ENCODE assay signal across 12 cellular contexts in the genomic region with DNA sequence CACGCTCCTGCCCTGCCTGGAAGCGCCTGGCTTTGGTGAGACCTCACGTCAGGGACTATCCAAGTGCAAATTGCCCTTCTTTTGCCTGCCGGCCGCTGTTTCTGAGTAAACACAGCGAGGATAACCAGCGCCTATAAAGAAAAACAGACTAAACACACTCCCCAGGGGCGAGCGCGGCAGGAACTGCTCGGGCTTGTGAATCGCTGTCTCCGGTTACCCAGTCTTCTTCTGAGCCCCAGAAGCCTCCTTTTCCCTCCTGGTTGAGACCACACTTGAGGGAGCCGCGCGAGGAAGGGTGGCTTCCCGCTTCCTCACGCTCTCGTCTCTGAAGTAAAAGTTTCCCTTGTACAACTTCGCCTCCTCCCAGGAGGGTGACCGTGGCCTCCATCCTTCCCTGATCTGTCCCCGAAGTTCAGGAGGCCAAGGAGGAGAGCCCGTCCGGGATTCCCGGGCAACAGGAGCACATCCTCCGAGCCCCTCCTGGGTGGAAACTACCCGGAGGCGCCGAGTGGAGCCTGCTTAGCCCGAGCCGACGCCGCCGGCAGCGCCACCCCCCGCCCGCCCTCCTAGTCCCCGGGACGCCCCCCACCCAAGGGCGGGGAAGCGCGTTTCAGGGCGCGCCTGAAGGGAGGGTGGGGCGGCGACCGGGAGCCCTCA. TPM values are rescaled to one million over a fixed set of nuclear protein-coding genes. Genes with fewer than 3 reads are reported as not detected.
DNase-seq lines count a peak whose midpoint lies in the region; ATAC-seq and TF ChIP-seq lines count a peak whose summit lies in the region.
"Had no signal": no experiment of that assay in that cellular context is flagged by ENCODE, and none has a peak within 500 bp of the region (broad histone marks: within the 10 kb centered on the region; RNA-seq: fewer than 3 reads in every experiment).

No MANE protein-coding gene starts in this region.

- TF ChIP-seq CTCF in left ventricle myocardium inferior (IDR thresholded peaks at IDR 0.05; ENCODE audit: borderline replicate concordance), result no peak
- TF ChIP-seq CTCF in RWPE1 (conservative IDR thresholded peaks at IDR 0.05; ENCODE audit: low read depth), result no peak

- DNase-seq in G401 (ENCODE audit: low spot score) (peak; percentile 68), NCI-H748 (lab: John Stamatoyannopoulos, UW; ENCODE audit: unreplicated experiment) (peak; percentile 86), left ventricle myocardium inferior (no peak), posterior cingulate gyrus (peak in 8 of 10 donors; percentile 10 to 89 (median 32)), RWPE1 (ENCODE audit: low spot score) (no peak), COR-L47 (lab: John Stamatoyannopoulos, UW) (no peak)
- DNase-seq: activated effector memory CD4-positive, alpha-beta T cell treated with Interleukin-2 at 50 U/mL for 16 hours; effector memory CD4-positive, alpha-beta T cell; Peyer's patch had no signal

- H3K36me3 ChIP-seq in left ventricle myocardium inferior, result no peaks in the 10 kb centered on the region
- H3K36me3 ChIP-seq: Peyer's patch had no signal

- H3K9me3 ChIP-seq in left ventricle myocardium inferior (replicated peaks), result no peaks in the 10 kb centered on the region
- H3K9me3 ChIP-seq: Peyer's patch had no signal

- peaks cover 12% of the 10 kb centered on the region for H3K4me1 ChIP-seq in left ventricle myocardium inferior

- CTCF ChIA-PET in RWPE1 (lab: Yijun Ruan, JAX), result no interaction called here

- no peak overlapping the region for H3K27ac ChIP-seq in left ventricle myocardium inferior (replicated peaks)
- no peak overlapping the region for H3K27ac ChIP-seq in RWPE1
- H3K27ac ChIP-seq: Peyer's patch had no signal

- peaks cover 92% of the 10 kb centered on the region for H3K27me3 ChIP-seq in left ventricle myocardium inferior (ENCODE audit: low read depth)

- ATAC-seq in GM21737 (IDR thresholded peaks at IDR 0.05; ENCODE audit: unreplicated experiment), result no peak
- ATAC-seq in HG03354 (IDR thresholded peaks at IDR 0.05; ENCODE audit: poor library complexity, severe bottlenecking, unreplicated experiment), result no peak

- intact Hi-C loops in left ventricle myocardium inferior (cut with micrococcal nuclease) (no loop called here), posterior cingulate gyrus (cut with DNase I) (loop anchor here (5.0 kb wide), 1 partner anchor 72 kb away; no protein-coding TSS in a partner anchor)

- in situ Hi-C loops in G401 (cut with HindIII; ENCODE audit: low sequenced_read_pairs), result no loop called here

- POLR2A ChIA-PET in RWPE1 (lab: Yijun Ruan, JAX; ENCODE audit: low non-redundant PET), result no interaction called here

- peak overlapping the region; percentile 58 for H3K4me3 ChIP-seq in left ventricle myocardium inferior

RNA-seq across cellular contexts. Expression of a gene that starts 1.0 kb away (rescaled TPM):
- not detected in 2 replicates for total RNA-seq in G401 (2014; rRNA removed; shearing (Covaris generic))
- 0.14 TPM for total RNA-seq in left ventricle myocardium inferior
- total RNA-seq: kidney epithelial cell, Peyer's patch had no signal

Comparison
In these comparisons a context has a peak if more than half of its experiments do, and no peak if none do; other contexts are left out.
1. DNase-seq: peak in G401 (single experiment), NCI-H748 (single experiment) and posterior cingulate gyrus (8 of 10); none in left ventricle myocardium inferior (single experiment), RWPE1 (single experiment) and COR-L47 (single experiment).